8 cellular contexts compared by ENCODE assay signal in the genomic region with DNA sequence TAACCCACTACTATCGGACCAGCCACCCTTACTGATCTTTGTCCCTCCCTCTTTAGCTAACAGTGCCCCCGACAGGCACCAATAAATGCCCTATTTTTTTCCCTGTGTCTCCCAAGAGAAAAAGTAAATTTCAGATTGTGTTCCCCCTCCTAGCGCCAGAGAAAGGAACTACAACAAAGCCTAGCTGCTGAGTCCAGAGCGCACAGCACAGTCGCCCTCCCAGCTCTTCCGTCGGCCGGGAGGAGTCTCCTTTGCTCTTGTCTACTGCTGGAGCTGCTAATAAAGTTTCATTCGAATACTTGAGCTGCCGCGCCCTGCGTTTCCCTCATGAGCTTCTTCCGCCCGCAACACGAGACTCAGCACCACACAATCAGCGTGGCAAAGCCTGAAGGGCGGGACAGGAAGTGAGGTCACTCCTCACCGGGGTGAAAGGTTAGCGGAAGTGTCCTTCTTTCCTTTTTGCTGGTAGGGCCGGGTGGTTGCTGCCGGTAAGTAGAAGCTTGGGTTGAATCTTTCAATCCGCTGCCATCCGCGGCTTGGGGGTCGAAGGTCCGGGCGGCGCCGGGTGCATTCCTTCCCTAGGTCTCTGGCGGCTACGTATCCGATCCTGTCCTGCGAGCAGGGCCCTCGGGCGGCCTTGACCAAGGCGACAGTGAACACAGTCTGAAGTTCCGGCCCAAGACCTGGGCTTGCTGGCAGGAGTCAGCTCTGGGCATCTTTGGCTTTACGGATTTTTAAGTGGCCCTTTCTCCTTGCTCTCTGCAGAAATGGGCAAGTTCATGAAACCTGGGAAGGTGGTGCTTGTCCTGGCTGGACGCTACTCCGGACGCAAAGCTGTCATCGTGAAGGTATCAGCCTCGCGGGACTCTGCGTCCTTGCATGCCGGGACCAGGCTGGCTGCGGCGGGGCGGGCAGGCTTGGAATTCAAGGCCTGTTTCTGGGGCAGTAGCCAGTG. TPM values are rescaled to one million over a fixed set of nuclear protein-coding genes. Genes with fewer than 3 reads are reported as not detected.
DNase-seq lines count a peak whose midpoint lies in the region; TF ChIP-seq lines count a peak whose summit lies in the region.

A gene (plus strand): TSS at position 436 of the 955 bp plus-strand sequence. CDS start 332 bp downstream, at position 768.

- H3K36me3 Mint-ChIP-seq in activated naive CD4-positive, alpha-beta T cell treated with anti-CD3 and anti-CD28 coated beads, Interleukin-2, amount 10 ng/mL, durations not matched to agents 7 days and 5 days = peaks cover 30% of the 10 kb centered on the region

- H3K27ac Mint-ChIP-seq in activated naive CD4-positive, alpha-beta T cell treated with anti-CD3 and anti-CD28 coated beads, Interleukin-2, amount 10 ng/mL, durations not matched to agents 7 days and 5 days = peak within 1 kb of the TSS; percentile 98

- H3K4me3 Mint-ChIP-seq in activated naive CD4-positive, alpha-beta T cell treated with anti-CD3 and anti-CD28 coated beads, Interleukin-2, amount 10 ng/mL, durations not matched to agents 7 days and 5 days = peak within 1 kb of the TSS; percentile 90

- H3K9me3 Mint-ChIP-seq in activated naive CD4-positive, alpha-beta T cell treated with anti-CD3 and anti-CD28 coated beads, Interleukin-2, amount 10 ng/mL, durations not matched to agents 7 days and 5 days = no peaks in the 10 kb centered on the region

- DNase-seq in GM04503 (ENCODE audit: low read depth) (peak; percentile 99), HEK293T (ENCODE audit: extremely low spot score) (peak; percentile 95), MV-4-11 (lab: John Stamatoyannopoulos, UW) (peak; percentile 100), SK-N-DZ (ENCODE audit: low spot score) (peak; percentile 100), germinal center (ENCODE audit: low spot score) (peak; percentile 94), nucleus accumbens (lab: John Stamatoyannopoulos, UW) (peak; percentile 82 to 100 (median 98))
- DNase-seq in activated naive CD4-positive, alpha-beta T cell treated with anti-CD3 and anti-CD28 coated beads, Interleukin-2, amount 10 ng/mL, durations not matched to agents 7 days and 5 days = peak; percentile 99

- H3K27ac ChIP-seq in temporal lobe (ENCODE audit: low read depth, low read length) = peak within 1 kb of the TSS; percentile 77

- H3K27me3 Mint-ChIP-seq in activated naive CD4-positive, alpha-beta T cell treated with anti-CD3 and anti-CD28 coated beads, Interleukin-2, amount 10 ng/mL, durations not matched to agents 7 days and 5 days = no peaks in the 10 kb centered on the region

- CTCF ChIA-PET in HEK293T (lab: Yijun Ruan, JAX) = interaction anchor here (0.6 to 2.9 kb wide), 13 partner anchors 10 to 174 kb away, joined by 3 to 21 read pairs (median 4); a partner anchor contains a TSS
- CTCF ChIA-PET in activated naive CD4-positive, alpha-beta T cell treated with anti-CD3 and anti-CD28 coated beads, Interleukin-2, amount 10 ng/mL, durations not matched to agents 7 days and 5 days (lab: Charles Lee) = interaction anchor here (0.6 to 2.1 kb wide), 21 partner anchors 8 to 477 kb away, joined by 3 to 11 read pairs (median 3); a partner anchor contains a TSS

- peaks cover 35% of the 10 kb centered on the region for H3K4me1 Mint-ChIP-seq in activated naive CD4-positive, alpha-beta T cell treated with anti-CD3 and anti-CD28 coated beads, Interleukin-2, amount 10 ng/mL, durations not matched to agents 7 days and 5 days

- POLR2A ChIA-PET in HEK293T (lab: Yijun Ruan, JAX) = interaction anchor here (0.5 to 3.6 kb wide), 62 partner anchors 8 to 697 kb away, joined by 3 to 50 read pairs (median 4); a partner anchor contains a TSS

TF ChIP-seq in HEK293T, 16 proteins besides CTCF, POLR2A, EP300 and RAD21:
- TF ChIP-seq L3MBTL2 (conservative IDR thresholded peaks at IDR 0.05) (peak; percentile 60), FOXM1 (IDR thresholded peaks at IDR 0.05; ENCODE audit: borderline replicate concordance) (no peak), HDGF (IDR thresholded peaks at IDR 0.05; ENCODE audit: borderline replicate concordance) (no peak), NFRKB (IDR thresholded peaks at IDR 0.05) (peak; percentile 59; the same call in 1 of the 2 replicates), ELF4 (IDR thresholded peaks at IDR 0.05) (peak; percentile 96), FOXA1 (IDR thresholded peaks at IDR 0.05) (no peak), SUZ12 (IDR thresholded peaks at IDR 0.05) (no peak), ARNT (IDR thresholded peaks at IDR 0.05) (no peak), SP1 (IDR thresholded peaks at IDR 0.05) (no peak), CTBP1 (IDR thresholded peaks at IDR 0.05; ENCODE audit: borderline replicate concordance) (peak; percentile 77), BHLHE40 (IDR thresholded peaks at IDR 0.05; ENCODE audit: borderline replicate concordance) (no peak), LEF1 (IDR thresholded peaks at IDR 0.05; ENCODE audit: borderline replicate concordance) (no peak), ZNF384 (IDR thresholded peaks at IDR 0.05) (peak; percentile 93), FOXK2 (IDR thresholded peaks at IDR 0.05) (peak; percentile 92; the same call in 1 of the 2 replicates), TARDBP (IDR thresholded peaks at IDR 0.05) (no peak)
- TF ChIP-seq, protein P1, sequence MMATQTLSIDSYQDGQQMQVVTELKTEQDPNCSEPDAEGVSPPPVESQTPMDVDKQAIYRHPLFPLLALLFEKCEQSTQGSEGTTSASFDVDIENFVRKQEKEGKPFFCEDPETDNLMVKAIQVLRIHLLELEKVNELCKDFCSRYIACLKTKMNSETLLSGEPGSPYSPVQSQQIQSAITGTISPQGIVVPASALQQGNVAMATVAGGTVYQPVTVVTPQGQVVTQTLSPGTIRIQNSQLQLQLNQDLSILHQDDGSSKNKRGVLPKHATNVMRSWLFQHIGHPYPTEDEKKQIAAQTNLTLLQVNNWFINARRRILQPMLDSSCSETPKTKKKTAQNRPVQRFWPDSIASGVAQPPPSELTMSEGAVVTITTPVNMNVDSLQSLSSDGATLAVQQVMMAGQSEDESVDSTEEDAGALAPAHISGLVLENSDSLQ (IDR thresholded peaks at IDR 0.05) = peak; percentile 37; the same call in 1 of the 2 replicates

RNA-seq across cellular contexts. Expression of the gene that starts here (rescaled TPM):
- 3,079 and 3,305 TPM in 2 replicates for polyA plus RNA-seq in SK-N-DZ (2014; cell fraction: cytosol; rRNA removed)
- 2,009 and 2,107 TPM in 2 replicates for polyA plus RNA-seq in SK-N-DZ (2014; cell fraction: nucleus; rRNA removed)
- total RNA-seq in temporal lobe = 1,145 TPM

Comparison
In these comparisons a context has a peak if more than half of its experiments do, and no peak if none do; other contexts are left out.
1. Peak in every context shown above with its lines: DNase-seq and H3K27ac ChIP-seq.